ENCODE assay signal across 19 cellular contexts in the genomic region with DNA sequence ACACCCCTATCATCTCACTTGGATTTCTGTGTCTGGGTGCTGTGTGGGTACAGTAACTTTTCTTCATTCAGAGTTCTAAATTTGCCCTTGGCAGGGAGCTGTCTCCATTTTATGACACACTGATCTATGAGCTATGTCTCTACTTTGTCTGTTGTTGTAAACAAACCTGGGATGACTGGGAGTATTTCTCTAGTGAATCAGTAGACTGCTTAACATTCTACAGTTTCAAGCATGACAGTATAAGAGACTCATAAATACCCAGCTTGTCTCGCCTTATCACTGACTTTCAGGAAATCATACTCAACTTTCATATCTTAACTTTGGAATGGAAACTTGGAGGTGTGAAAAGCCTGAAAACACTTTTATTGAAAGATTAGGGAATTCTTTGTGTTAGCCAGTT.
DNase-seq lines count a peak whose midpoint lies in the region; ATAC-seq and TF ChIP-seq lines count a peak whose summit lies in the region.
"Had no signal": no experiment of that assay in that cellular context is flagged by ENCODE, and none has a peak within 500 bp of the region (broad histone marks: within the 10 kb centered on the region; RNA-seq: fewer than 3 reads in every experiment).

No MANE protein-coding gene starts in this region.

- H3K9me3 Mint-ChIP-seq in endothelial cell (ENCODE audit: unreplicated experiment), result peaks cover 4% of the 10 kb centered on the region
- H3K9me3 Mint-ChIP-seq in activated CD4-positive, alpha-beta T cell treated with anti-CD3 and anti-CD28 coated beads, Interleukin-2, amount 10 ng/mL, durations not matched to agents 7 days and 5 days, result peaks cover 10% of the 10 kb centered on the region
- peaks cover 6% of the 10 kb centered on the region for H3K9me3 Mint-ChIP-seq in stimulated activated effector memory CD8-positive, alpha-beta T cell treated with anti-CD3 and anti-CD28 coated beads, Interleukin-12 subunit alpha, Interleukin-12 subunit beta, amount 100 ng/mL, for 72 hours

- H3K27me3 Mint-ChIP-seq in endothelial cell (ENCODE audit: unreplicated experiment), result peaks cover 3% of the 10 kb centered on the region
- H3K27me3 Mint-ChIP-seq in activated CD4-positive, alpha-beta T cell treated with anti-CD3 and anti-CD28 coated beads, Interleukin-2, amount 10 ng/mL, durations not matched to agents 7 days and 5 days, result no peaks in the 10 kb centered on the region
- H3K27me3 Mint-ChIP-seq: activated naive CD8-positive, alpha-beta T cell; activated T-cell treated with anti-CD3 and anti-CD28 coated beads, Interleukin-2, amount 50 U/mL, for 24 hours; B cell; T-cell had no signal

- H3K27ac Mint-ChIP-seq in endothelial cell (ENCODE audit: unreplicated experiment), result no peak overlapping the region
- no peak overlapping the region for H3K27ac Mint-ChIP-seq in activated CD4-positive, alpha-beta T cell treated with anti-CD3 and anti-CD28 coated beads, Interleukin-2, amount 10 ng/mL, durations not matched to agents 7 days and 5 days
- no peak overlapping the region for H3K27ac Mint-ChIP-seq in stimulated activated effector memory CD8-positive, alpha-beta T cell treated with anti-CD3 and anti-CD28 coated beads, Interleukin-12 subunit alpha, Interleukin-12 subunit beta, amount 100 ng/mL, for 72 hours
- H3K27ac Mint-ChIP-seq: activated naive CD8-positive, alpha-beta T cell; activated T-cell treated with anti-CD3 and anti-CD28 coated beads, Interleukin-2, amount 50 U/mL, for 24 hours; B cell; T-cell had no signal

- H3K9me2 ChIP-seq in PC-3 (replicated peaks; ENCODE audit: low read length) (no peaks in the 10 kb centered on the region), hepatocyte (replicated peaks; ENCODE audit: insufficient read depth) (no peaks in the 10 kb centered on the region)

- no peaks in the 10 kb centered on the region for H3F3A ChIP-seq in PC-3 (ENCODE audit: low read length, unreplicated experiment)

- H3K36me3 ChIP-seq in PC-3 (ENCODE audit: low read depth, low read length), result no peaks in the 10 kb centered on the region
- no peaks in the 10 kb centered on the region for H3K36me3 ChIP-seq in hepatocyte (replicated peaks; ENCODE audit: insufficient read depth, low read depth)
- H3K36me3 ChIP-seq: HAP-1, sigmoid colon had no signal

- H3K4me1 ChIP-seq in PC-3 (ENCODE audit: insufficient read depth, low read length), result no peaks in the 10 kb centered on the region
- H3K4me1 ChIP-seq in hepatocyte (ENCODE audit: insufficient read depth), result no peaks in the 10 kb centered on the region
- H3K4me1 ChIP-seq: HAP-1, testis had no signal

- H3K9me3 ChIP-seq in PC-3 (ENCODE audit: low read length), result no peaks in the 10 kb centered on the region
- no peaks in the 10 kb centered on the region for H3K9me3 ChIP-seq in hepatocyte (ENCODE audit: low read depth)
- H3K9me3 ChIP-seq: HAP-1, mucosa of descending colon, sigmoid colon, testis had no signal

- peak; percentile 94 for ATAC-seq in PC-3
- ATAC-seq in stimulated activated effector memory CD8-positive, alpha-beta T cell treated with anti-CD3 and anti-CD28 coated beads, Interleukin-12 subunit alpha, Interleukin-12 subunit beta, amount 100 ng/mL, for 72 hours, result no peak
- ATAC-seq: mucosa of descending colon, T-cell had no signal

- DNase-seq in GM03348 (ENCODE audit: low spot score) (peak; percentile 4), PC-3 (peak; percentile 63), hepatocyte (ENCODE audit: low spot score) (peak; percentile 20), skeletal muscle cell (ENCODE audit: low read depth) (peak; percentile 3), endothelial cell (ENCODE audit: low spot score) (no peak)
- DNase-seq in activated CD4-positive, alpha-beta T cell treated with anti-CD3 and anti-CD28 coated beads, Interleukin-2, amount 10 ng/mL, durations not matched to agents 7 days and 5 days, result no peak
- DNase-seq in stimulated activated effector memory CD8-positive, alpha-beta T cell treated with anti-CD3 and anti-CD28 coated beads, Interleukin-12 subunit alpha, Interleukin-12 subunit beta, amount 100 ng/mL, for 72 hours (ENCODE audit: low spot score in 2 of 2), result no peak
- DNase-seq: activated CD4-positive, alpha-beta T cell treated with anti-CD3 and anti-CD28 coated beads, Interleukin-2, amount 50 U/mL, for 48 hours; activated T-cell treated with anti-CD3 and anti-CD28 coated beads, Interleukin-2, amount 50 U/mL, for 24 hours; hypothalamus; mucosa of descending colon; NCI-H1694; sigmoid colon; stimulated activated CD4-positive, alpha-beta T cell treated with anti-CD3 and anti-CD28 coated beads, Interleukin-2, amount 100 ng/mL, for 48 hours; T-cell; testis had no signal

- H3K79me2 ChIP-seq in PC-3 (ENCODE audit: low read length) (no peaks in the 10 kb centered on the region), hepatocyte (no peaks in the 10 kb centered on the region)

- no peak overlapping the region for H3K4me2 ChIP-seq in PC-3 (ENCODE audit: low read length)
- H3K4me2 ChIP-seq in hepatocyte, result no peak overlapping the region

- H4K20me1 ChIP-seq in PC-3 (ENCODE audit: low read length) (no peaks in the 10 kb centered on the region), hepatocyte (ENCODE audit: insufficient read depth, poor library complexity, severe bottlenecking) (no peaks in the 10 kb centered on the region)

- no peak overlapping the region for H3K4me3 Mint-ChIP-seq in endothelial cell (ENCODE audit: unreplicated experiment)
- no peak overlapping the region for H3K4me3 Mint-ChIP-seq in activated CD4-positive, alpha-beta T cell treated with anti-CD3 and anti-CD28 coated beads, Interleukin-2, amount 10 ng/mL, durations not matched to agents 7 days and 5 days
- H3K4me3 Mint-ChIP-seq in stimulated activated effector memory CD8-positive, alpha-beta T cell treated with anti-CD3 and anti-CD28 coated beads, Interleukin-12 subunit alpha, Interleukin-12 subunit beta, amount 100 ng/mL, for 72 hours, result no peak overlapping the region
- H3K4me3 Mint-ChIP-seq: activated naive CD8-positive, alpha-beta T cell; activated T-cell treated with anti-CD3 and anti-CD28 coated beads, Interleukin-2, amount 50 U/mL, for 24 hours; B cell; T-cell had no signal

- H3K36me3 Mint-ChIP-seq in endothelial cell (ENCODE audit: low read depth, unreplicated experiment), result no peaks in the 10 kb centered on the region
- H3K36me3 Mint-ChIP-seq in activated CD4-positive, alpha-beta T cell treated with anti-CD3 and anti-CD28 coated beads, Interleukin-2, amount 10 ng/mL, durations not matched to agents 7 days and 5 days (ENCODE audit: low read depth), result no peaks in the 10 kb centered on the region
- H3K36me3 Mint-ChIP-seq in stimulated activated effector memory CD8-positive, alpha-beta T cell treated with anti-CD3 and anti-CD28 coated beads, Interleukin-12 subunit alpha, Interleukin-12 subunit beta, amount 100 ng/mL, for 72 hours, result no peaks in the 10 kb centered on the region
- H3K36me3 Mint-ChIP-seq: activated naive CD8-positive, alpha-beta T cell; T-cell had no signal

- no peaks in the 10 kb centered on the region for H3K4me1 Mint-ChIP-seq in endothelial cell (ENCODE audit: unreplicated experiment)
- H3K4me1 Mint-ChIP-seq in activated CD4-positive, alpha-beta T cell treated with anti-CD3 and anti-CD28 coated beads, Interleukin-2, amount 10 ng/mL, durations not matched to agents 7 days and 5 days, result no peaks in the 10 kb centered on the region
- H3K4me1 Mint-ChIP-seq in stimulated activated effector memory CD8-positive, alpha-beta T cell treated with anti-CD3 and anti-CD28 coated beads, Interleukin-12 subunit alpha, Interleukin-12 subunit beta, amount 100 ng/mL, for 72 hours, result no peaks in the 10 kb centered on the region
- H3K4me1 Mint-ChIP-seq: B cell, T-cell had no signal

- no TSS peak for BruUV-seq in PC-3 (replicated peaks; lab: Mats Ljungman, UMichigan)

- H3K27me3 ChIP-seq in PC-3 (ENCODE audit: low read length), result no peaks in the 10 kb centered on the region
- H3K27me3 ChIP-seq in hepatocyte, result no peaks in the 10 kb centered on the region
- H3K27me3 ChIP-seq: sigmoid colon, testis had no signal

- H2AFZ ChIP-seq in PC-3 (ENCODE audit: low read length) (no peak overlapping the region), hepatocyte (no peak overlapping the region)

- H3K4me3 ChIP-seq in PC-3 (ENCODE audit: low read length) (no peak overlapping the region), hepatocyte (no peak overlapping the region), skeletal muscle cell (ENCODE audit: low read depth, low read length) (no peak overlapping the region)
- H3K4me3 ChIP-seq: HAP-1, mucosa of descending colon, sigmoid colon, testis had no signal

- WGBS in hepatocyte (ENCODE audit: low lambda C conversion rate, missing lambda C conversion rate), result 26% methylated on average over 1 of the region's 1 CpG

- CTCF ChIA-PET in PC-3 (lab: Charles Lee), result interaction anchor here (1.0 kb wide), 1 partner anchor 34 kb away, joined by 4 read pairs; no protein-coding TSS in a partner anchor
- CTCF ChIA-PET in activated CD4-positive, alpha-beta T cell treated with anti-CD3 and anti-CD28 coated beads, Interleukin-2, amount 10 ng/mL, durations not matched to agents 7 days and 5 days (lab: Charles Lee), result no interaction called here

- intact Hi-C loops in PC-3 (cut with micrococcal nuclease), result no loop called here

- no peak overlapping the region for H3K27ac ChIP-seq in PC-3 (ENCODE audit: low read length)
- no peak overlapping the region for H3K27ac ChIP-seq in hepatocyte
- H3K27ac ChIP-seq: sigmoid colon, testis had no signal

- TF ChIP-seq CTCF in PC-3 (conservative IDR thresholded peaks at IDR 0.05; ENCODE audit: low read depth, low read length) (no peak), hepatocyte (IDR thresholded peaks at IDR 0.05; ENCODE audit: poor library complexity) (no peak), endothelial cell (IDR thresholded peaks at IDR 0.05; ENCODE audit: unreplicated experiment) (no peak)

- POLR2A ChIA-PET in PC-3 (lab: Charles Lee; ENCODE audit: unreplicated experiment), result no interaction called here
- POLR2A ChIA-PET in activated CD4-positive, alpha-beta T cell treated with anti-CD3 and anti-CD28 coated beads, Interleukin-2, amount 10 ng/mL, durations not matched to agents 7 days and 5 days (lab: Charles Lee), result no interaction called here

- no peak overlapping the region for H3K9ac ChIP-seq in PC-3 (ENCODE audit: low read length)

Comparison
In these comparisons a context has a peak if more than half of its experiments do, and no peak if none do; other contexts are left out.
1. DNase-seq: peak in GM03348 (single experiment), PC-3 (single experiment), hepatocyte (single experiment) and skeletal muscle cell (single experiment); none in endothelial cell (single experiment), activated CD4-positive, alpha-beta T cell treated with anti-CD3 and anti-CD28 coated beads, Interleukin-2, amount 10 ng/mL, durations not matched to agents 7 days and 5 days (single experiment) and stimulated activated effector memory CD8-positive, alpha-beta T cell treated with anti-CD3 and anti-CD28 coated beads, Interleukin-12 subunit alpha, Interleukin-12 subunit beta, amount 100 ng/mL, for 72 hours (0 of 2).